ENCODE assay signal across 7 cellular contexts in the genomic region with DNA sequence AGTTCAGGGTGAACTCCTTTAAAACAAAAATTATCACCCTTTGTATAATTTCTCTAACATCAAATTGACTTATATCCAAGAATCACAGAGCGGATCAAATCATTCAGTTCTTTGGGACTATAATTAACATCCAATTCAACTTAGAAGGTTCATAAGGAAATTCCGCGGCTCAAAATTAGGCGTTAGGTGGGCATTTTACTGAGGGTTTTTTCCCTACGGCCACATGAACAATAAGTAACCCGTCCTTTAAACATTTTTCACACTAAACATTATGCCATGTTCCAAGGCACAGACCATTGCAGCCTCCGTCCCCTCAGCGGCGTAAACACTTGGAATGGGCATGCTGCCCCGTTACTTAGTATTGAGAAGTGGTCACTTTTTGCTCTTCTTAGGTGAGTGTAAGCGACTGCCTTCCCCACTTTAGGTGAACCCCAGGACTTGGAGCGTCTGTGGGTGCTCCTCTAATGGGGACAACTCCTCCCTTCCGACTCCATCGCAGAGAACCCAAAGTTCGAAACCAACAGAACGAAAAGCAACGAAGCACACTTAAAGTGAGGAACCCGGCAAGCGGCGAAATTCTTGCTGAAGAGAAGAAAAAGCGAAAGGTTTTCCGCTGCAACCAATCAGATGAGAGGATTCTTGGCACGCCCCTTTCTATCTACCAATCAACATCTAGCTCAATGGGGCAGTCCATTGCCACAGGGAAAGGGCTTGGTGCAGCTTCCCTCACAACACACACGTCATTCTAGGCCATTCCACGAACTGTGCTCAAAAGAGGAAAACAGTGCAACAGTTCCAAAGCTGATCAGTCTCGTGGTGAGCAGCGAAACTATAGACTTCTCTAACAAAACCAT. TPM values are rescaled to one million over a fixed set of nuclear protein-coding genes. Genes with fewer than 3 reads are reported as not detected.
DNase-seq lines count a peak whose midpoint lies in the region; ATAC-seq and TF ChIP-seq lines count a peak whose summit lies in the region.

No MANE protein-coding gene starts in this region.

- H3K4me3 ChIP-seq in body of pancreas (peak overlapping the region; percentile 28 to 72), sigmoid colon (peak overlapping the region; percentile 82 to 94 (median 89))

- peaks cover 22% of the 10 kb centered on the region for H3K4me1 ChIP-seq in body of pancreas
- peaks cover 0 to 37% (median 23%) of the 10 kb centered on the region in 4 donors for H3K4me1 ChIP-seq in sigmoid colon

- H3K9me3 ChIP-seq in body of pancreas (no peaks in the 10 kb centered on the region), sigmoid colon (no peaks in the 10 kb centered on the region)

- peak; percentile 68 to 93 (median 91) for TF ChIP-seq POLR2A in body of pancreas (IDR thresholded peaks at IDR 0.05)
- TF ChIP-seq POLR2A in sigmoid colon (IDR thresholded peaks at IDR 0.05) = peak; percentile 81 to 82

- H3K36me3 ChIP-seq in body of pancreas (replicated peaks in 1 of 2; ENCODE audit: insufficient read depth in 1 of 2, low read depth in 2 of 2) (no peaks in the 10 kb centered on the region), sigmoid colon (no peaks in the 10 kb centered on the region)

- H3K27ac ChIP-seq in body of pancreas (peak overlapping the region; percentile 92 to 99 (median 96)), sigmoid colon (peak overlapping the region; percentile 96 to 99 (median 98))

- 0 to 1% methylated on average over 27 of the region's 27 CpGs for WGBS in body of pancreas, 2 donors
- 0 to 1% methylated on average over 27 of the region's 27 CpGs for WGBS in sigmoid colon, 2 donors

- intact Hi-C loops in body of pancreas (cut with DNase I) (no loop called here), sigmoid colon (cut with DNase I) (loop anchor here (2.0 to 10.0 kb wide), 4 partner anchors 81 to 789 kb away; partner anchors contain the start of gene VAMP4)

- TF ChIP-seq CTCF in body of pancreas (IDR thresholded peaks at IDR 0.05) (peak in 1 of 7 experiments; percentile 10), sigmoid colon (IDR thresholded peaks at IDR 0.05) (no peak)

- H3K27me3 ChIP-seq in body of pancreas (no peaks in the 10 kb centered on the region), sigmoid colon (no peaks in the 10 kb centered on the region)

- ATAC-seq in GM18511 (IDR thresholded peaks at IDR 0.05; ENCODE audit: unreplicated experiment) (peak; percentile 78), HG02973 (IDR thresholded peaks at IDR 0.05; ENCODE audit: unreplicated experiment) (peak; percentile 66), body of pancreas (peak; percentile 85)

- DNase-seq in NCI-H1930 (lab: John Stamatoyannopoulos, UW) (peak; percentile 84 to 90), T-helper 22 cell (ENCODE audit: low read depth) (peak; percentile 82), body of pancreas (peak; percentile 89 to 98 (median 92)), iPS DF 4.7 (ENCODE audit: extremely low read depth, low spot score) (peak; percentile 94), sigmoid colon (peak; percentile 98)

- TF ChIP-seq EP300 in sigmoid colon (IDR thresholded peaks at IDR 0.05) = no peak

RNA-seq across cellular contexts. Expression of gene SUCO, which starts 0.9 kb away (rescaled TPM):
- total RNA-seq in body of pancreas = 10 to 100 TPM; 61.0 to 68.6 TPM
- 10 to 100 TPM; 27.4 to 36.6 (median 33.4) TPM for total RNA-seq in sigmoid colon
- polyA plus RNA-seq in sigmoid colon = 1 to 10 TPM; 1.8 to 9.9 (median 2.1) TPM

Comparison
In these comparisons a context has a peak if more than half of its experiments do, and no peak if none do; other contexts are left out.
1. Peak in every context shown above with its lines: DNase-seq, ATAC-seq, H3K4me3 ChIP-seq and H3K27ac ChIP-seq.